In the genomic region with DNA sequence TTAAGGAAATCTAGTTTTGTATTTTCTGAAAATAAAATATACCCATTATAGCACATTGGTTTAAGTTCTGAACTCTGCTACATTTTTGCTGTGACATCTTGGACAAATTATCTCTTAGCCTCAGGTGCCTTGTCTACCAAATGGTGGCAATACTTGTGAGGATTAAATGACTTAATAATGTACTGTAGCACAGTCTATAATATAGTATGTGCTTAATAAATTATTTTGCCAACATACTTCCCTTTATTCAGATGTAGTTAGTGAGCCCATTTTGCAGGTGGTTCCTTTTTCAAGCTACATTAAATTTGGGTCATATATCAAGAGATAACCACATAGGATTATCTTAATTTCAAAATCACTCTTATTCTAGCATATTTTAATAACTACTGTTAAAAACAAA, we compare ENCODE assay signal across 16 cellular contexts. TPM values are rescaled to one million over a fixed set of nuclear protein-coding genes. Genes with fewer than 3 reads are reported as not detected.
DNase-seq lines count a peak whose midpoint lies in the region; ATAC-seq, FAIRE-seq and TF ChIP-seq lines count a peak whose summit lies in the region.
"Had no signal": no experiment of that assay in that cellular context is flagged by ENCODE, and none has a peak within 500 bp of the region (broad histone marks: within the 10 kb centered on the region; RNA-seq: fewer than 3 reads in every experiment).

No MANE protein-coding gene starts in this region.

- no peak overlapping the region for H3K27ac Mint-ChIP-seq in stimulated activated naive CD8-positive, alpha-beta T cell treated with anti-CD3 and anti-CD28 coated beads, Interleukin-15, Interleukin-2, amounts not matched to agents 100 ng/mL and 50 ng/mL, for 24 hours
- peak overlapping the region; percentile 17 for H3K27ac Mint-ChIP-seq in activated CD8-positive, alpha-beta T cell treated with anti-CD3 and anti-CD28 coated beads, Interleukin-2, amount 10 ng/mL, durations not matched to agents 7 days and 5 days
- H3K27ac Mint-ChIP-seq in memory B cell: peak overlapping the region; percentile 28

- CTCF ChIA-PET in activated CD8-positive, alpha-beta T cell treated with anti-CD3 and anti-CD28 coated beads, Interleukin-2, amount 10 ng/mL, durations not matched to agents 7 days and 5 days (lab: Charles Lee): interaction anchor here (1.0 to 2.4 kb wide), 4 partner anchors 8 to 187 kb away, joined by 3 to 6 read pairs (median 4); a partner anchor contains a TSS

- FAIRE-seq in D721Med (lab: Jason Lieb, UNC): no peak

- no peaks in the 10 kb centered on the region for H3K27me3 Mint-ChIP-seq in stimulated activated naive CD8-positive, alpha-beta T cell treated with anti-CD3 and anti-CD28 coated beads, Interleukin-15, Interleukin-2, amounts not matched to agents 100 ng/mL and 50 ng/mL, for 24 hours
- H3K27me3 Mint-ChIP-seq in activated CD8-positive, alpha-beta T cell treated with anti-CD3 and anti-CD28 coated beads, Interleukin-2, amount 10 ng/mL, durations not matched to agents 7 days and 5 days (ENCODE audit: low read depth): no peaks in the 10 kb centered on the region
- H3K27me3 Mint-ChIP-seq in memory B cell: no peaks in the 10 kb centered on the region
- H3K27me3 Mint-ChIP-seq: naive B cell had no signal

- H3K4me3 Mint-ChIP-seq in stimulated activated naive CD8-positive, alpha-beta T cell treated with anti-CD3 and anti-CD28 coated beads, Interleukin-15, Interleukin-2, amounts not matched to agents 100 ng/mL and 50 ng/mL, for 24 hours: peak overlapping the region; percentile 99
- H3K4me3 Mint-ChIP-seq in activated CD8-positive, alpha-beta T cell treated with anti-CD3 and anti-CD28 coated beads, Interleukin-2, amount 10 ng/mL, durations not matched to agents 7 days and 5 days: no peak overlapping the region
- no peak overlapping the region for H3K4me3 Mint-ChIP-seq in memory B cell

- no peak for ATAC-seq in stimulated activated naive CD8-positive, alpha-beta T cell treated with anti-CD3 and anti-CD28 coated beads, Interleukin-15, Interleukin-2, amounts not matched to agents 100 U/mL and 50 U/mL, for 24 hours
- ATAC-seq in activated CD8-positive, alpha-beta T cell treated with anti-CD3 and anti-CD28 coated beads, Interleukin-2, amount 10 ng/mL, durations not matched to agents 7 days and 5 days: no peak
- no peak for ATAC-seq in memory B cell (ENCODE audit: low read depth)

- POLR2A ChIA-PET in activated CD8-positive, alpha-beta T cell treated with anti-CD3 and anti-CD28 coated beads, Interleukin-2, amount 10 ng/mL, durations not matched to agents 7 days and 5 days (lab: Charles Lee): interaction anchor here (0.9 to 1.0 kb wide), 2 partner anchors 13 to 74 kb away, joined by 3 to 4 read pairs; a partner anchor contains a TSS

- DNase-seq in stimulated activated naive CD8-positive, alpha-beta T cell treated with anti-CD3 and anti-CD28 coated beads, Interleukin-15, Interleukin-2, amounts not matched to agents 100 U/mL and 50 U/mL, for 24 hours: no peak
- DNase-seq in activated CD8-positive, alpha-beta T cell treated with anti-CD3 and anti-CD28 coated beads, Interleukin-2, amount 10 ng/mL, durations not matched to agents 7 days and 5 days: no peak
- DNase-seq in memory B cell (ENCODE audit: low spot score in 2 of 2) (no peak), COLO829 (ENCODE audit: low spot score) (no peak), D721Med (ENCODE audit: insufficient read length, low spot score) (no peak), SKM-1 treated with dmso at 0.1 percent for 144 hours (lab: John Stamatoyannopoulos, UW; ENCODE audit: unreplicated experiment) (no peak)
- no peak for DNase-seq in activated naive CD4-positive, alpha-beta T cell (lab: John Stamatoyannopoulos, UW)
- DNase-seq: activated CD4-positive, alpha-beta T cell treated with anti-CD3 and anti-CD28 coated beads, Interleukin-2, amount 50 U/mL, for 4 hours; activated gamma-delta T cell; brain microvascular endothelial cell; DMS53; MM.1S; naive B cell; retina; stimulated activated CD4-positive, alpha-beta T cell treated with anti-CD3 and anti-CD28 coated beads, Interleukin-2, amount 100 ng/mL, for 48 hours had no signal

- H3K4me1 Mint-ChIP-seq in stimulated activated naive CD8-positive, alpha-beta T cell treated with anti-CD3 and anti-CD28 coated beads, Interleukin-15, Interleukin-2, amounts not matched to agents 100 ng/mL and 50 ng/mL, for 24 hours (ENCODE audit: low read depth): peaks cover 64% of the 10 kb centered on the region
- peaks cover 53% of the 10 kb centered on the region for H3K4me1 Mint-ChIP-seq in activated CD8-positive, alpha-beta T cell treated with anti-CD3 and anti-CD28 coated beads, Interleukin-2, amount 10 ng/mL, durations not matched to agents 7 days and 5 days (ENCODE audit: low read depth)
- peaks cover 47% of the 10 kb centered on the region for H3K4me1 Mint-ChIP-seq in memory B cell

- H3K36me3 Mint-ChIP-seq in stimulated activated naive CD8-positive, alpha-beta T cell treated with anti-CD3 and anti-CD28 coated beads, Interleukin-15, Interleukin-2, amounts not matched to agents 100 ng/mL and 50 ng/mL, for 24 hours (ENCODE audit: low read depth): peaks cover 73% of the 10 kb centered on the region
- H3K36me3 Mint-ChIP-seq in activated CD8-positive, alpha-beta T cell treated with anti-CD3 and anti-CD28 coated beads, Interleukin-2, amount 10 ng/mL, durations not matched to agents 7 days and 5 days (ENCODE audit: low read depth): peaks cover 42% of the 10 kb centered on the region
- H3K36me3 Mint-ChIP-seq in memory B cell: peaks cover 5% of the 10 kb centered on the region
- H3K36me3 Mint-ChIP-seq: naive B cell had no signal

- no peaks in the 10 kb centered on the region for H3K9me3 Mint-ChIP-seq in stimulated activated naive CD8-positive, alpha-beta T cell treated with anti-CD3 and anti-CD28 coated beads, Interleukin-15, Interleukin-2, amounts not matched to agents 100 ng/mL and 50 ng/mL, for 24 hours
- no peaks in the 10 kb centered on the region for H3K9me3 Mint-ChIP-seq in activated CD8-positive, alpha-beta T cell treated with anti-CD3 and anti-CD28 coated beads, Interleukin-2, amount 10 ng/mL, durations not matched to agents 7 days and 5 days (ENCODE audit: insufficient read depth)
- H3K9me3 Mint-ChIP-seq in memory B cell: no peaks in the 10 kb centered on the region
- H3K9me3 Mint-ChIP-seq: naive B cell had no signal

- TF ChIP-seq CTCF in D721Med (IDR thresholded peaks at IDR 0.05; ENCODE audit: insufficient read depth, missing control alignments): no peak

RNA-seq across cellular contexts. Expression of a gene that starts 3.2 kb away (rescaled TPM):
- total RNA-seq in activated CD8-positive, alpha-beta T cell treated with anti-CD3 and anti-CD28 coated beads, Interleukin-2, amount 10 ng/mL, durations not matched to agents 7 days and 5 days: 10 to 100 TPM; 92.7 to 93.3 TPM

RNA-seq across cellular contexts. Expression of a gene that starts 35.4 kb away (rescaled TPM):
- total RNA-seq in activated CD8-positive, alpha-beta T cell treated with anti-CD3 and anti-CD28 coated beads, Interleukin-2, amount 10 ng/mL, durations not matched to agents 7 days and 5 days: 100 to 1,000 TPM; 214 to 216 TPM
